Comparison of ENCODE assay signal across 18 cellular contexts in the genomic region with DNA sequence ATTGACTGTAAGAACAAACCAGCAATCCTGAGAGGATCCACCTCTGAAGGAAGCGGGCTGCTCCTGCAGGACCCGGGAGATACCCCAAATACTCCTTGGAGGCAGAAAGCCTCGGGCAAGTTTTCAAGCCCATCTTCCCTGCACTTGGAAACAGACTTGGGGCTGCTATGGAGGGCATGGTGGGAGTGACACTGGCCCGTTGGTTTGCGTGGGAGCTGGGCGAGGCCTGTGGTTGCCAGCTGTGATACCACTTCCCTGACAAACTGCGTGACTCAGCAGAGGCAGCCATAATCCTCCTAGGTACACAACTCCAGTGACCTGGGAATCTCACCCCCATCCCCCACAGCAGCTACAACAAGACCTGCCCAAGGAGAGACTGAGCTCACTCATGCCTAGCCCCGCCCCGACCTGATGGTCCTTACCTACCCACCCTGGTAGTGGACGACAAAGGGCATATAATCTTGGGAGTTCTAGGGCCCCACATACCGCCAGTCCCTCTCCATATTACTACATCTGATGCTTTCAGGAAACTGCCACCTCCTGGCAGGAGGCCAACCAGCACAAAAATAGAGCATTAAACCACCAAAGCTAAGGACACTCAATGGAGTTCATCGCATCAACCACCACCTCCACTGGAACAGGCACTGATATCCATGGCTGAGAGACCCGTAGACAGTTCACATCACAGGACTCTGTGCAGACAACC. TPM values are rescaled to one million over a fixed set of nuclear protein-coding genes. Genes with fewer than 3 reads are reported as not detected.
DNase-seq lines count a peak whose midpoint lies in the region; ATAC-seq, FAIRE-seq and TF ChIP-seq lines count a peak whose summit lies in the region.
"Had no signal": no experiment of that assay in that cellular context is flagged by ENCODE, and none has a peak within 500 bp of the region (broad histone marks: within the 10 kb centered on the region; RNA-seq: fewer than 3 reads in every experiment).

No MANE protein-coding gene starts in this region.

- no peak overlapping the region for H3K9ac ChIP-seq in astrocyte (ENCODE audit: low read length)
- H3K9ac ChIP-seq: parathyroid adenoma had no signal

- no peaks in the 10 kb centered on the region for H3K36me3 ChIP-seq in astrocyte (ENCODE audit: insufficient read depth, low read length)
- no peaks in the 10 kb centered on the region for H3K36me3 ChIP-seq in CD4-positive, alpha-beta memory T cell (ENCODE audit: insufficient read depth, low read length)
- H3K36me3 ChIP-seq: Peyer's patch had no signal

- H4K20me1 ChIP-seq in astrocyte (ENCODE audit: insufficient read depth, low read length): no peaks in the 10 kb centered on the region

- no peaks in the 10 kb centered on the region for H3K9me3 ChIP-seq in astrocyte (ENCODE audit: insufficient read depth, low read depth, low read length)
- H3K9me3 ChIP-seq in CD4-positive, alpha-beta memory T cell (ENCODE audit: control insufficient read depth in 1 of 2, low read length in 2 of 2): no peaks in the 10 kb centered on the region
- H3K9me3 ChIP-seq: Peyer's patch had no signal

- TF ChIP-seq CTCF in astrocyte (IDR thresholded peaks at IDR 0.05; ENCODE audit: insufficient read depth, low read depth, low read length): no peak

- H3K4me3 ChIP-seq in astrocyte (ENCODE audit: insufficient read depth, low read depth, low read length): no peak overlapping the region
- H3K4me3 ChIP-seq in CD4-positive, alpha-beta memory T cell (ENCODE audit: low read length in 2 of 2): no peak overlapping the region
- H3K4me3 ChIP-seq: Peyer's patch had no signal

- no peak for FAIRE-seq in astrocyte (lab: Jason Lieb, UNC)
- FAIRE-seq: colon, GM12892 had no signal

- no peaks in the 10 kb centered on the region for H3K4me1 ChIP-seq in astrocyte (ENCODE audit: insufficient read depth, low read length)
- H3K4me1 ChIP-seq in CD4-positive, alpha-beta memory T cell (ENCODE audit: insufficient read depth, low read length): no peaks in the 10 kb centered on the region
- H3K4me1 ChIP-seq: parathyroid adenoma, Peyer's patch had no signal

- no peak overlapping the region for H3K4me3 Mint-ChIP-seq in astrocyte (ENCODE audit: unreplicated experiment)
- no peak overlapping the region for H3K4me3 Mint-ChIP-seq in CD4-positive, alpha-beta memory T cell
- no peak overlapping the region for H3K4me3 Mint-ChIP-seq in activated CD8-positive, alpha-beta memory T cell treated with anti-CD3 and anti-CD28 coated beads, Interleukin-2, amount 10 ng/mL, durations not matched to agents 7 days and 5 days

- H3K27me3 Mint-ChIP-seq in astrocyte (ENCODE audit: low read depth, unreplicated experiment): no peaks in the 10 kb centered on the region
- H3K27me3 Mint-ChIP-seq in CD4-positive, alpha-beta memory T cell: peaks cover 7 to 9% of the 10 kb centered on the region in 2 donors
- peaks cover 10% of the 10 kb centered on the region for H3K27me3 Mint-ChIP-seq in activated CD8-positive, alpha-beta memory T cell treated with anti-CD3 and anti-CD28 coated beads, Interleukin-2, amount 10 ng/mL, durations not matched to agents 7 days and 5 days

- peaks cover 4% of the 10 kb centered on the region for H3K4me1 Mint-ChIP-seq in astrocyte (ENCODE audit: low read depth, unreplicated experiment)
- no peaks in the 10 kb centered on the region for H3K4me1 Mint-ChIP-seq in CD4-positive, alpha-beta memory T cell
- peaks cover 8% of the 10 kb centered on the region for H3K4me1 Mint-ChIP-seq in activated CD8-positive, alpha-beta memory T cell treated with anti-CD3 and anti-CD28 coated beads, Interleukin-2, amount 10 ng/mL, durations not matched to agents 7 days and 5 days

- no peak overlapping the region for H3K4me2 ChIP-seq in astrocyte (ENCODE audit: low read length)

- no peak overlapping the region for H3K27ac ChIP-seq in astrocyte (ENCODE audit: low read depth, low read length)
- no peak overlapping the region for H3K27ac ChIP-seq in CD4-positive, alpha-beta memory T cell (ENCODE audit: low read depth, low read length)
- H3K27ac ChIP-seq: epithelial cell of prostate, parathyroid adenoma, Peyer's patch had no signal

- no peaks in the 10 kb centered on the region for H3K27me3 ChIP-seq in astrocyte (ENCODE audit: insufficient read depth, low read length)
- no peaks in the 10 kb centered on the region for H3K27me3 ChIP-seq in CD4-positive, alpha-beta memory T cell (ENCODE audit: insufficient read depth, low read length)
- H3K27me3 ChIP-seq: Peyer's patch had no signal

- CTCF ChIA-PET in CD4-positive, alpha-beta memory T cell (lab: Charles Lee; ENCODE audit: partially characterized antibody): no interaction called here
- CTCF ChIA-PET in activated CD8-positive, alpha-beta memory T cell treated with anti-CD3 and anti-CD28 coated beads, Interleukin-2, amount 10 ng/mL, durations not matched to agents 7 days and 5 days (lab: Charles Lee): no interaction called here

- ATAC-seq in activated CD8-positive, alpha-beta memory T cell treated with anti-CD3 and anti-CD28 coated beads, Interleukin-2, amount 10 ng/mL, durations not matched to agents 7 days and 5 days: no peak

- H3K79me2 ChIP-seq in astrocyte (ENCODE audit: insufficient read depth, low read length): no peaks in the 10 kb centered on the region
- H3K79me2 ChIP-seq: parathyroid adenoma had no signal

- no peak overlapping the region for H3K27ac Mint-ChIP-seq in astrocyte (ENCODE audit: unreplicated experiment)
- H3K27ac Mint-ChIP-seq in CD4-positive, alpha-beta memory T cell: peak overlapping the region in 1 of 7 donors; percentile 11
- no peak overlapping the region for H3K27ac Mint-ChIP-seq in activated CD8-positive, alpha-beta memory T cell treated with anti-CD3 and anti-CD28 coated beads, Interleukin-2, amount 10 ng/mL, durations not matched to agents 7 days and 5 days

- DNase-seq in H4 (ENCODE audit: low spot score): peak; percentile 25
- peak; percentile 20 for DNase-seq in NCI-H226
- DNase-seq in astrocyte (ENCODE audit: low read depth): no peak
- DNase-seq in myocyte (ENCODE audit: low read depth): peak; percentile 64
- DNase-seq in NOMO-1 treated with dmso at 0.1 percent for 144 hours (lab: John Stamatoyannopoulos, UW; ENCODE audit: unreplicated experiment): no peak
- no peak for DNase-seq in GM03348 (ENCODE audit: low spot score)
- DNase-seq in CD4-positive, alpha-beta memory T cell: no peak
- no peak for DNase-seq in activated CD8-positive, alpha-beta memory T cell treated with anti-CD3 and anti-CD28 coated beads, Interleukin-2, amount 10 ng/mL, durations not matched to agents 7 days and 5 days
- DNase-seq: activated CD4-positive, alpha-beta T cell treated with anti-CD3 and anti-CD28 coated beads for 4 hours; activated T-cell treated with anti-CD3 and anti-CD28 coated beads, Interleukin-2, amount 50 U/mL, for 1 hour; IMR-90; kidney glomerular epithelial cell; NCI-H146 had no signal

- peaks cover 7% of the 10 kb centered on the region for H3K9me3 Mint-ChIP-seq in astrocyte (ENCODE audit: unreplicated experiment)
- peaks cover 0 to 6% (median 2%) of the 10 kb centered on the region in 8 donors for H3K9me3 Mint-ChIP-seq in CD4-positive, alpha-beta memory T cell
- peaks cover 4% of the 10 kb centered on the region for H3K9me3 Mint-ChIP-seq in activated CD8-positive, alpha-beta memory T cell treated with anti-CD3 and anti-CD28 coated beads, Interleukin-2, amount 10 ng/mL, durations not matched to agents 7 days and 5 days (ENCODE audit: low read depth)

- intact Hi-C loops in CD4-positive, alpha-beta memory T cell (cut with micrococcal nuclease): no loop called here

- H3K36me3 Mint-ChIP-seq in astrocyte (ENCODE audit: low read depth, unreplicated experiment): peaks cover 2% of the 10 kb centered on the region
- H3K36me3 Mint-ChIP-seq in CD4-positive, alpha-beta memory T cell: no peaks in the 10 kb centered on the region
- no peaks in the 10 kb centered on the region for H3K36me3 Mint-ChIP-seq in activated CD8-positive, alpha-beta memory T cell treated with anti-CD3 and anti-CD28 coated beads, Interleukin-2, amount 10 ng/mL, durations not matched to agents 7 days and 5 days

- POLR2A ChIA-PET in CD4-positive, alpha-beta memory T cell (lab: Charles Lee; ENCODE audit: partially characterized antibody): no interaction called here

- peak overlapping the region; percentile 18 for H2AFZ ChIP-seq in astrocyte (ENCODE audit: low read depth, low read length)
- H2AFZ ChIP-seq: parathyroid adenoma had no signal

RNA-seq across cellular contexts. Expression of a gene that starts 38.1 kb away (rescaled TPM):
- 4.9 and 7.8 TPM in 2 replicates for total RNA-seq in H4 (2014; rRNA removed; shearing (Covaris generic))
- total RNA-seq in astrocyte: 52.3 and 63.2 TPM in 2 replicates
- total RNA-seq in myocyte: 2.1 and 13.9 TPM in 2 replicates
- polyA plus RNA-seq in myocyte (2012): 15.5 TPM
- under 1 TPM; 0.38 to 0.50 TPM for total RNA-seq in CD4-positive, alpha-beta memory T cell
- under 1 TPM; 0.07 to 0.14 TPM for polyA plus RNA-seq in CD4-positive, alpha-beta memory T cell
- 1 to 10 TPM; 7.2 to 8.6 TPM for total RNA-seq in activated CD8-positive, alpha-beta memory T cell treated with anti-CD3 and anti-CD28 coated beads, Interleukin-2, amount 10 ng/mL, durations not matched to agents 7 days and 5 days

Comparison
In these comparisons a context has a peak if more than half of its experiments do, and no peak if none do; other contexts are left out.
1. DNase-seq: peak in H4 (single experiment), NCI-H226 (single experiment) and myocyte (single experiment); none in astrocyte (single experiment), NOMO-1 treated with dmso at 0.1 percent for 144 hours (single experiment), GM03348 (single experiment), CD4-positive, alpha-beta memory T cell (0 of 5) and activated CD8-positive, alpha-beta memory T cell treated with anti-CD3 and anti-CD28 coated beads, Interleukin-2, amount 10 ng/mL, durations not matched to agents 7 days and 5 days (single experiment).